In genomic region chr20:4109307-4109564, GRCh38 we compare ENCODE assay signal across 12 cellular contexts. TPM values are rescaled to one million over a fixed set of nuclear protein-coding genes. Genes with fewer than 3 reads are reported as not detected.
DNase-seq lines count a peak whose midpoint lies in the region; ATAC-seq and TF ChIP-seq lines count a peak whose summit lies in the region.
"Had no signal": no experiment of that assay in that cellular context is flagged by ENCODE, and none has a peak within 500 bp of the region (broad histone marks: within the 10 kb centered on the region; RNA-seq: fewer than 3 reads in every experiment).

No MANE protein-coding gene starts in this region.

- peak overlapping the region; percentile 97 for H2BK120ac ChIP-seq in IMR-90 (ENCODE audit: low read depth, low read length)

- H2AFZ ChIP-seq in IMR-90 (replicated peaks; ENCODE audit: low read length, poor library complexity) = no peak overlapping the region

- no peak overlapping the region for H3K56ac ChIP-seq in IMR-90 (ENCODE audit: extremely low read depth, insufficient read depth, low read length)

- peak overlapping the region; percentile 51; the same call in 1 of the 2 replicates for H3K9ac ChIP-seq in IMR-90 (ENCODE audit: low read depth, low read length)

- peaks cover 6% of the 10 kb centered on the region for H3K9me1 ChIP-seq in IMR-90 (ENCODE audit: insufficient read depth, low read length)

- no peaks in the 10 kb centered on the region for H3K79me1 ChIP-seq in IMR-90 (ENCODE audit: low read depth in 1 of 2, low read length in 2 of 2)

- TF ChIP-seq RAD21 in IMR-90 (IDR thresholded peaks at IDR 0.05; ENCODE audit: low read length) = no peak

- H2BK15ac ChIP-seq in IMR-90 (ENCODE audit: low read depth, low read length) = peak overlapping the region; percentile 65; the same call in 2 of the 3 replicates

- no peaks in the 10 kb centered on the region for H3K36me3 Mint-ChIP-seq in activated T-cell treated with anti-CD3 and anti-CD28 coated beads, Interleukin-2, amount 50 U/mL, for 72 hours (ENCODE audit: insufficient read depth in 2 of 2)
- no peaks in the 10 kb centered on the region for H3K36me3 Mint-ChIP-seq in activated CD8-positive, alpha-beta memory T cell treated with anti-CD3 and anti-CD28 coated beads, Interleukin-2, amount 10 ng/mL, durations not matched to agents 7 days and 5 days
- H3K36me3 Mint-ChIP-seq in osteocyte (ENCODE audit: unreplicated experiment) = no peaks in the 10 kb centered on the region
- H3K36me3 Mint-ChIP-seq: CD4-positive, alpha-beta memory T cell had no signal

- in situ Hi-C loops in IMR-90 (cut with MboI; ENCODE audit: low sequenced_read_pairs) = loop anchor here (5.0 kb wide), 1 partner anchor 483 kb away; no protein-coding TSS in a partner anchor

- H4K20me1 ChIP-seq in IMR-90 (ENCODE audit: insufficient read depth, low read length) = no peaks in the 10 kb centered on the region

- peak overlapping the region; percentile 92 for H4K91ac ChIP-seq in IMR-90 (ENCODE audit: insufficient read depth, low read depth, low read length)

- peak overlapping the region; percentile 90 for H3K4ac ChIP-seq in IMR-90 (ENCODE audit: low read depth, low read length)

- dilution Hi-C loops in IMR-90 (cut with HindIII; ENCODE audit: low sequenced_read_pairs, unreplicated experiment) = no loop called here

- no peaks in the 10 kb centered on the region for H3K36me3 ChIP-seq in IMR-90 (ENCODE audit: control insufficient read depth, insufficient read depth, low read length)
- H3K36me3 ChIP-seq: lower lobe of right lung, Peyer's patch had no signal

- peak overlapping the region; percentile 39 for H2AK9ac ChIP-seq in IMR-90 (replicated peaks; ENCODE audit: low read depth, low read length, poor library complexity)

- POLR2A ChIA-PET in IMR-90 (lab: Charles Lee; ENCODE audit: unreplicated experiment) = no interaction called here

- peak overlapping the region; percentile 20; the same call in 1 of the 2 replicates for H4K5ac ChIP-seq in IMR-90 (ENCODE audit: low read depth, low read length)

- peaks cover 31% of the 10 kb centered on the region for H3K4me1 Mint-ChIP-seq in activated T-cell treated with anti-CD3 and anti-CD28 coated beads, Interleukin-2, amount 50 U/mL, for 72 hours (ENCODE audit: low read depth)
- H3K4me1 Mint-ChIP-seq in activated CD8-positive, alpha-beta memory T cell treated with anti-CD3 and anti-CD28 coated beads, Interleukin-2, amount 10 ng/mL, durations not matched to agents 7 days and 5 days = peaks cover 38% of the 10 kb centered on the region
- peaks cover 5% of the 10 kb centered on the region for H3K4me1 Mint-ChIP-seq in osteocyte (ENCODE audit: unreplicated experiment)

- H3K18ac ChIP-seq in IMR-90 (ENCODE audit: low read depth, low read length) = no peak overlapping the region

- TF ChIP-seq CTCF in IMR-90 (conservative IDR thresholded peaks at IDR 0.05; ENCODE audit: low read depth, low read length) (no peak), osteocyte (IDR thresholded peaks at IDR 0.05) (no peak)

- WGBS in IMR-90 (ENCODE audit: extremely low coverage in 2 of 2, insufficient read length in 1 of 2), 2 experiments = no CpG with 5 or more reads among the region's 3 CpGs

- intact Hi-C loops in IMR-90 (cut with micrococcal nuclease) = loop anchor here (5.0 kb wide), 1 partner anchor 328 kb away; no protein-coding TSS in a partner anchor

- H3K4me3 ChIP-seq in IMR-90 (ENCODE audit: insufficient read depth, low read depth, low read length) = no peak overlapping the region
- H3K4me3 ChIP-seq: lower lobe of right lung, Peyer's patch had no signal

- ATAC-seq in activated T-cell treated with anti-CD3 and anti-CD28 coated beads, Interleukin-2, amount 50 U/mL, for 72 hours (replicated peaks in 1 of 2) = no peak
- no peak for ATAC-seq in IMR-90 (ENCODE audit: low read depth)
- ATAC-seq in activated CD8-positive, alpha-beta memory T cell treated with anti-CD3 and anti-CD28 coated beads, Interleukin-2, amount 10 ng/mL, durations not matched to agents 7 days and 5 days = no peak
- no peak for ATAC-seq in HG02623 (IDR thresholded peaks at IDR 0.05; ENCODE audit: unreplicated experiment)
- ATAC-seq in left lobe of liver = no peak

- peaks cover 5% of the 10 kb centered on the region; the same call in 1 of the 2 replicates for H3K4me1 ChIP-seq in IMR-90 (ENCODE audit: control insufficient read depth, insufficient read depth, low read length)

- H3K14ac ChIP-seq in IMR-90 (replicated peaks; ENCODE audit: low read depth, low read length) = 0 out of 2 replicates have a peak overlapping the region, but pooled peaks have one; percentile 61

- no peaks in the 10 kb centered on the region for H3K27me3 ChIP-seq in IMR-90 (ENCODE audit: control insufficient read depth, insufficient read depth, low read length)
- H3K27me3 ChIP-seq: Peyer's patch had no signal

- TF ChIP-seq POLR2A in IMR-90 (IDR thresholded peaks at IDR 0.05; ENCODE audit: low read depth, low read length) = no peak

- peak overlapping the region; percentile 41 to 61 for H3K4me3 Mint-ChIP-seq in activated T-cell treated with anti-CD3 and anti-CD28 coated beads, Interleukin-2, amount 50 U/mL, for 72 hours
- no peak overlapping the region for H3K4me3 Mint-ChIP-seq in activated CD8-positive, alpha-beta memory T cell treated with anti-CD3 and anti-CD28 coated beads, Interleukin-2, amount 10 ng/mL, durations not matched to agents 7 days and 5 days
- H3K4me3 Mint-ChIP-seq in osteocyte (ENCODE audit: unreplicated experiment) = no peak overlapping the region
- H3K4me3 Mint-ChIP-seq: CD4-positive, alpha-beta memory T cell; dendritic cell treated with granulocyte-macrophage colony-stimulating factor and Interleukin-4, amounts not matched to agents 40 ng/mL and 50 ng/mL, for 4 days had no signal

- H3K23ac ChIP-seq in IMR-90 (ENCODE audit: low read depth, low read length) = peak overlapping the region; percentile 83

- H3K27ac Mint-ChIP-seq in activated T-cell treated with anti-CD3 and anti-CD28 coated beads, Interleukin-2, amount 50 U/mL, for 72 hours = peak overlapping the region; percentile 84
- H3K27ac Mint-ChIP-seq in activated CD8-positive, alpha-beta memory T cell treated with anti-CD3 and anti-CD28 coated beads, Interleukin-2, amount 10 ng/mL, durations not matched to agents 7 days and 5 days = peak overlapping the region; percentile 65
- H3K27ac Mint-ChIP-seq in osteocyte (ENCODE audit: unreplicated experiment) = no peak overlapping the region
- H3K27ac Mint-ChIP-seq: CD4-positive, alpha-beta memory T cell; dendritic cell treated with granulocyte-macrophage colony-stimulating factor and Interleukin-4, amounts not matched to agents 40 ng/mL and 50 ng/mL, for 4 days had no signal

- no peak overlapping the region for H2BK5ac ChIP-seq in IMR-90 (ENCODE audit: low read depth, low read length, poor library complexity, severe bottlenecking)

- CTCF ChIA-PET in IMR-90 (lab: Yijun Ruan, JAX) = no interaction called here
- CTCF ChIA-PET in activated CD8-positive, alpha-beta memory T cell treated with anti-CD3 and anti-CD28 coated beads, Interleukin-2, amount 10 ng/mL, durations not matched to agents 7 days and 5 days (lab: Charles Lee) = interaction anchor here (1.0 to 3.1 kb wide), 4 partner anchors 43 to 60 kb away, joined by 3 to 16 read pairs (median 6); no protein-coding TSS in a partner anchor

- peak overlapping the region; percentile 60; the same call in 1 of the 2 replicates for H2AK5ac ChIP-seq in IMR-90 (ENCODE audit: low read depth, low read length)

- H3K4me2 ChIP-seq in IMR-90 (ENCODE audit: low read depth, low read length) = no peak overlapping the region

- no peak overlapping the region for H3K27ac ChIP-seq in IMR-90 (ENCODE audit: insufficient read depth, low read length)
- H3K27ac ChIP-seq: lower lobe of right lung, Peyer's patch had no signal

- H4K8ac ChIP-seq in IMR-90 (ENCODE audit: low read depth in 2 of 2, low read length in 2 of 2) = peak overlapping the region; percentile 16 to 90; a peak in 3 of 4 replicates

- H2BK20ac ChIP-seq in IMR-90 (ENCODE audit: low read depth, low read length) = peak overlapping the region; percentile 89

- H3K9me3 Mint-ChIP-seq in activated T-cell treated with anti-CD3 and anti-CD28 coated beads, Interleukin-2, amount 50 U/mL, for 72 hours = no peaks in the 10 kb centered on the region
- no peaks in the 10 kb centered on the region for H3K9me3 Mint-ChIP-seq in activated CD8-positive, alpha-beta memory T cell treated with anti-CD3 and anti-CD28 coated beads, Interleukin-2, amount 10 ng/mL, durations not matched to agents 7 days and 5 days (ENCODE audit: low read depth)
- H3K9me3 Mint-ChIP-seq in osteocyte (ENCODE audit: unreplicated experiment) = no peaks in the 10 kb centered on the region
- H3K9me3 Mint-ChIP-seq: CD4-positive, alpha-beta memory T cell; dendritic cell treated with granulocyte-macrophage colony-stimulating factor and Interleukin-4, amounts not matched to agents 40 ng/mL and 50 ng/mL, for 4 days had no signal

- peaks cover 18% of the 10 kb centered on the region for H3K27me3 Mint-ChIP-seq in activated T-cell treated with anti-CD3 and anti-CD28 coated beads, Interleukin-2, amount 50 U/mL, for 72 hours (ENCODE audit: low read depth)
- H3K27me3 Mint-ChIP-seq in activated CD8-positive, alpha-beta memory T cell treated with anti-CD3 and anti-CD28 coated beads, Interleukin-2, amount 10 ng/mL, durations not matched to agents 7 days and 5 days = peaks cover 4% of the 10 kb centered on the region
- peaks cover 2% of the 10 kb centered on the region for H3K27me3 Mint-ChIP-seq in osteocyte (ENCODE audit: unreplicated experiment)

- no peak for DNase-seq in activated T-cell treated with anti-CD3 and anti-CD28 coated beads, Interleukin-2, amount 50 U/mL, for 72 hours
- no peak for DNase-seq in activated T-cell treated with anti-CD3 and anti-CD28 coated beads for 4 hours
- no peak for DNase-seq in IMR-90
- no peak for DNase-seq in activated CD8-positive, alpha-beta memory T cell treated with anti-CD3 and anti-CD28 coated beads, Interleukin-2, amount 10 ng/mL, durations not matched to agents 7 days and 5 days
- DNase-seq in osteocyte (ENCODE audit: extremely low spot score, unreplicated experiment) = peak; percentile 40
- no peak for DNase-seq in left lobe of liver (ENCODE audit: low spot score)
- DNase-seq in stimulated activated CD4-positive, alpha-beta T cell treated with anti-CD3 and anti-CD28 coated beads, Interleukin-4, amount 100 ng/mL, for 1 hour = no peak
- DNase-seq: lower lobe of right lung had no signal

- H3K9me3 ChIP-seq in IMR-90 (ENCODE audit: control insufficient read depth, insufficient read depth, low read length) = no peaks in the 10 kb centered on the region
- H3K9me3 ChIP-seq: lower lobe of right lung, Peyer's patch had no signal

- BruUV-seq in IMR-90 (replicated peaks; lab: Mats Ljungman, UMichigan) = no TSS peak

RNA-seq across cellular contexts. Expression of gene SMOX, which starts 39.4 kb away (rescaled TPM):
- 10 to 100 TPM; 13.3 to 19.8 TPM for total RNA-seq in activated T-cell treated with anti-CD3 and anti-CD28 coated beads, Interleukin-2, amount 50 U/mL, for 72 hours
- 8.2 and 9.4 TPM in 2 replicates for total RNA-seq in IMR-90 (2012; rRNA removed)
- 18.0 and 21.2 TPM in 2 replicates for polyA plus RNA-seq in IMR-90 (2012; rRNA removed)
- 21.7 and 23.3 TPM in 2 replicates for polyA plus RNA-seq in IMR-90 (2012; cell fraction: cytosol; rRNA removed)
- polyA plus RNA-seq in IMR-90 (2012; cell fraction: nucleus; rRNA removed; ENCODE audit: low replicate concordance) = 21.1 and 27.3 TPM in 2 replicates
- total RNA-seq in activated CD8-positive, alpha-beta memory T cell treated with anti-CD3 and anti-CD28 coated beads, Interleukin-2, amount 10 ng/mL, durations not matched to agents 7 days and 5 days = 10 to 100 TPM in 1 of 2 experiments, 1 to 10 TPM in 1; 3.3 to 15.8 TPM
- total RNA-seq in osteocyte = 14.5 and 14.8 TPM in 2 replicates
- 1.8 TPM for total RNA-seq in left lobe of liver

Comparison
In these comparisons a context has a peak if more than half of its experiments do, and no peak if none do; other contexts are left out.
1. H3K4me3 Mint-ChIP-seq: peak in activated T-cell treated with anti-CD3 and anti-CD28 coated beads, Interleukin-2, amount 50 U/mL, for 72 hours (2 of 2); none in activated CD8-positive, alpha-beta memory T cell treated with anti-CD3 and anti-CD28 coated beads, Interleukin-2, amount 10 ng/mL, durations not matched to agents 7 days and 5 days (single experiment) and osteocyte (single experiment).